17 cellular contexts compared by ENCODE assay signal in the genomic region with DNA sequence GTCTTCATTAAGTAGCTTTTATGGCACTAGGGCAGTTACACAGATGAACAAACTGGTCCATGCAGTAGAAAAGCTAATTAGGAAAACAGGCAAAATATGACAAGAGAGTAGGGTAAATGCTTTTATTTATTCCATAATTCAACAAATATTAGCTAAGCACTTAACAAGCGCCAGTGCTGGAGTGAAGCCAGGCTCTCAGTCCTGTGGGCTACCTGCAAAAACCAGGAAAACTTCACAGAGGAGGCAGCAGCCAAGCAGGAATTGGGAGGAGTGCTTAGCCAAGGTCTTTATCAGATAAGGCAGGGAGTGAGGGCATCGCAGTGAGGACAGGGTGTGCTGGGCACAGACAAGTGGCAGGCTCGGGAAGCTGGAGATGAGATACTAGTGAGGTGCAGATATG. TPM values are rescaled to one million over a fixed set of nuclear protein-coding genes. Genes with fewer than 3 reads are reported as not detected.
DNase-seq lines count a peak whose midpoint lies in the region; ATAC-seq and TF ChIP-seq lines count a peak whose summit lies in the region.
"Had no signal": no experiment of that assay in that cellular context is flagged by ENCODE, and none has a peak within 500 bp of the region (broad histone marks: within the 10 kb centered on the region; RNA-seq: fewer than 3 reads in every experiment).

No MANE protein-coding gene starts in this region.

- H3K4me3 Mint-ChIP-seq in T-helper 17 cell, result peak overlapping the region; percentile 63
- no peak overlapping the region for H3K4me3 Mint-ChIP-seq in activated T-helper 1 cell treated with anti-CD3 and anti-CD28 coated beads, Interleukin-12 subunit alpha, Interleukin-12 subunit beta, Interleukin-2, Interleukin-4 antibody, amounts not matched to agents 30 ng/mL and 10 ng/mL and 1 ng/mL, durations not matched to agents 14 hours and 24 hours and 36 hours
- H3K4me3 Mint-ChIP-seq: activated CD8-positive, alpha-beta T cell treated with anti-CD3 and anti-CD28 coated beads for 36 hours had no signal

- no peaks in the 10 kb centered on the region for H3K36me3 ChIP-seq in osteoblast (ENCODE audit: insufficient read depth, low read length)
- H3K36me3 ChIP-seq: BE2C had no signal

- DNase-seq in COR-L47 (lab: John Stamatoyannopoulos, UW) (peak; percentile 50), LNCaP clone FGC (ENCODE audit: low read depth) (peak; percentile 97), T-helper 17 cell (no peak), osteoblast (ENCODE audit: insufficient read length, low spot score, missing footprints) (peak; percentile 10)
- no peak for DNase-seq in stimulated activated CD4-positive, alpha-beta T cell treated with anti-CD3 and anti-CD28 coated beads, Interleukin-12 subunit alpha, Interleukin-12 subunit beta, amount 100 ng/mL, for 4 hours
- no peak for DNase-seq in effector CD8-positive, alpha-beta T cell (lab: John Stamatoyannopoulos, UW)
- no peak for DNase-seq in activated T-helper 1 cell treated with anti-CD3 and anti-CD28 coated beads, Interleukin-12 subunit alpha, Interleukin-12 subunit beta, Interleukin-2, Interleukin-4 antibody, amounts not matched to agents 30 ng/mL and 10 ng/mL and 1 ng/mL, durations not matched to agents 14 hours and 24 hours and 36 hours (ENCODE audit: low spot score)
- DNase-seq: activated CD8-positive, alpha-beta T cell treated with anti-CD3 and anti-CD28 coated beads for 36 hours; BE2C; EL; foreskin fibroblast; midbrain; NCI-H1048; SHP77 treated with DMSO at 0.1 percent for 48 hours; stimulated activated CD8-positive, alpha-beta memory T cell treated with anti-CD3 and anti-CD28 coated beads, Interleukin-4, amount 100 ng/mL, for 48 hours had no signal

- H3K9me3 ChIP-seq in T-helper 17 cell (ENCODE audit: control insufficient read depth, low read length, poor library complexity, severe bottlenecking) (no peaks in the 10 kb centered on the region), osteoblast (ENCODE audit: low read depth, low read length) (no peaks in the 10 kb centered on the region)

- no peak overlapping the region for H3K4me2 ChIP-seq in osteoblast (ENCODE audit: insufficient read depth, low read length)

- peaks cover 23% of the 10 kb centered on the region for H3K4me1 ChIP-seq in osteoblast (ENCODE audit: insufficient read depth, low read length)

- TF ChIP-seq CTCF in LNCaP clone FGC (IDR thresholded peaks at IDR 0.05; ENCODE audit: control insufficient read depth, extremely low read depth, insufficient read depth) (no peak), osteoblast (IDR thresholded peaks at IDR 0.05; ENCODE audit: extremely low read depth, low read depth, low read length) (no peak)

- no peaks in the 10 kb centered on the region for H3K36me3 Mint-ChIP-seq in T-helper 17 cell (ENCODE audit: low read depth)
- no peaks in the 10 kb centered on the region for H3K36me3 Mint-ChIP-seq in activated T-helper 1 cell treated with anti-CD3 and anti-CD28 coated beads, Interleukin-12 subunit alpha, Interleukin-12 subunit beta, Interleukin-2, Interleukin-4 antibody, amounts not matched to agents 30 ng/mL and 10 ng/mL and 1 ng/mL, durations not matched to agents 14 hours and 24 hours and 36 hours (ENCODE audit: low read depth)

- no peaks in the 10 kb centered on the region for H3K27me3 ChIP-seq in osteoblast (ENCODE audit: insufficient read depth, low read length)
- H3K27me3 ChIP-seq: BE2C had no signal

- H3K79me2 ChIP-seq in osteoblast (ENCODE audit: insufficient read depth, low read length), result no peaks in the 10 kb centered on the region

- peak overlapping the region; percentile 84 for H3K27ac ChIP-seq in osteoblast (ENCODE audit: low read depth, low read length)

- no peaks in the 10 kb centered on the region for H3K27me3 Mint-ChIP-seq in T-helper 17 cell
- H3K27me3 Mint-ChIP-seq in activated T-helper 1 cell treated with anti-CD3 and anti-CD28 coated beads, Interleukin-12 subunit alpha, Interleukin-12 subunit beta, Interleukin-2, Interleukin-4 antibody, amounts not matched to agents 30 ng/mL and 10 ng/mL and 1 ng/mL, durations not matched to agents 14 hours and 24 hours and 36 hours (ENCODE audit: insufficient read depth), result no peaks in the 10 kb centered on the region
- H3K27me3 Mint-ChIP-seq: activated CD8-positive, alpha-beta T cell treated with anti-CD3 and anti-CD28 coated beads for 36 hours; progenitor cell of endocrine pancreas had no signal

- peaks cover 36% of the 10 kb centered on the region for H3K4me1 Mint-ChIP-seq in T-helper 17 cell
- H3K4me1 Mint-ChIP-seq in activated T-helper 1 cell treated with anti-CD3 and anti-CD28 coated beads, Interleukin-12 subunit alpha, Interleukin-12 subunit beta, Interleukin-2, Interleukin-4 antibody, amounts not matched to agents 30 ng/mL and 10 ng/mL and 1 ng/mL, durations not matched to agents 14 hours and 24 hours and 36 hours (ENCODE audit: low read depth), result peaks cover 28% of the 10 kb centered on the region

- no peaks in the 10 kb centered on the region for H4K20me1 ChIP-seq in osteoblast (ENCODE audit: insufficient read depth, low read length)

- peaks cover 11% of the 10 kb centered on the region for H3K9me3 Mint-ChIP-seq in activated T-helper 1 cell treated with anti-CD3 and anti-CD28 coated beads, Interleukin-12 subunit alpha, Interleukin-12 subunit beta, Interleukin-2, Interleukin-4 antibody, amounts not matched to agents 30 ng/mL and 10 ng/mL and 1 ng/mL, durations not matched to agents 14 hours and 24 hours and 36 hours

- intact Hi-C loops in activated T-helper 1 cell treated with anti-CD3 and anti-CD28 coated beads, Interleukin-12 subunit alpha, Interleukin-12 subunit beta, Interleukin-2, Interleukin-4 antibody, amounts not matched to agents 30 ng/mL and 10 ng/mL and 1 ng/mL, durations not matched to agents 14 hours and 24 hours and 36 hours (cut with micrococcal nuclease), result no loop called here

- no peak overlapping the region for H3K4me3 ChIP-seq in LNCaP clone FGC (ENCODE audit: low read depth, low read length)
- no peak overlapping the region for H3K4me3 ChIP-seq in osteoblast (ENCODE audit: insufficient read depth, low read length)

- ATAC-seq in T-helper 17 cell, result no peak
- no peak for ATAC-seq in HG03342 (IDR thresholded peaks at IDR 0.05; ENCODE audit: unreplicated experiment)
- ATAC-seq: activated CD8-positive, alpha-beta T cell treated with anti-CD3 and anti-CD28 coated beads for 36 hours had no signal

- peak overlapping the region; percentile 66 for H2AFZ ChIP-seq in osteoblast (ENCODE audit: low read length)

- peak overlapping the region; percentile 83 for H3K27ac Mint-ChIP-seq in T-helper 17 cell
- no peak overlapping the region for H3K27ac Mint-ChIP-seq in activated T-helper 1 cell treated with anti-CD3 and anti-CD28 coated beads, Interleukin-12 subunit alpha, Interleukin-12 subunit beta, Interleukin-2, Interleukin-4 antibody, amounts not matched to agents 30 ng/mL and 10 ng/mL and 1 ng/mL, durations not matched to agents 14 hours and 24 hours and 36 hours
- H3K27ac Mint-ChIP-seq: activated CD8-positive, alpha-beta T cell treated with anti-CD3 and anti-CD28 coated beads for 36 hours had no signal

RNA-seq across cellular contexts. Expression of gene KAT6B, which starts 4.9 kb away (rescaled TPM):
- total RNA-seq in T-helper 17 cell (10 to 100 TPM; 81.9 to 84.6 TPM), osteoblast (24.6 and 30.9 TPM in 2 replicates)
- total RNA-seq in activated T-helper 1 cell treated with anti-CD3 and anti-CD28 coated beads, Interleukin-12 subunit alpha, Interleukin-12 subunit beta, Interleukin-2, Interleukin-4 antibody, amounts not matched to agents 30 ng/mL and 10 ng/mL and 1 ng/mL, durations not matched to agents 14 hours and 24 hours and 36 hours, result 24.6 and 26.9 TPM in 2 replicates

Comparison
In these comparisons a context has a peak if more than half of its experiments do, and no peak if none do; other contexts are left out.
1. DNase-seq: peak in COR-L47 (single experiment), LNCaP clone FGC (single experiment) and osteoblast (single experiment); none in T-helper 17 cell (0 of 3), stimulated activated CD4-positive, alpha-beta T cell treated with anti-CD3 and anti-CD28 coated beads, Interleukin-12 subunit alpha, Interleukin-12 subunit beta, amount 100 ng/mL, for 4 hours (single experiment), effector CD8-positive, alpha-beta T cell (single experiment) and activated T-helper 1 cell treated with anti-CD3 and anti-CD28 coated beads, Interleukin-12 subunit alpha, Interleukin-12 subunit beta, Interleukin-2, Interleukin-4 antibody, amounts not matched to agents 30 ng/mL and 10 ng/mL and 1 ng/mL, durations not matched to agents 14 hours and 24 hours and 36 hours (single experiment).